15 cellular contexts compared by ENCODE assay signal in the genomic region with DNA sequence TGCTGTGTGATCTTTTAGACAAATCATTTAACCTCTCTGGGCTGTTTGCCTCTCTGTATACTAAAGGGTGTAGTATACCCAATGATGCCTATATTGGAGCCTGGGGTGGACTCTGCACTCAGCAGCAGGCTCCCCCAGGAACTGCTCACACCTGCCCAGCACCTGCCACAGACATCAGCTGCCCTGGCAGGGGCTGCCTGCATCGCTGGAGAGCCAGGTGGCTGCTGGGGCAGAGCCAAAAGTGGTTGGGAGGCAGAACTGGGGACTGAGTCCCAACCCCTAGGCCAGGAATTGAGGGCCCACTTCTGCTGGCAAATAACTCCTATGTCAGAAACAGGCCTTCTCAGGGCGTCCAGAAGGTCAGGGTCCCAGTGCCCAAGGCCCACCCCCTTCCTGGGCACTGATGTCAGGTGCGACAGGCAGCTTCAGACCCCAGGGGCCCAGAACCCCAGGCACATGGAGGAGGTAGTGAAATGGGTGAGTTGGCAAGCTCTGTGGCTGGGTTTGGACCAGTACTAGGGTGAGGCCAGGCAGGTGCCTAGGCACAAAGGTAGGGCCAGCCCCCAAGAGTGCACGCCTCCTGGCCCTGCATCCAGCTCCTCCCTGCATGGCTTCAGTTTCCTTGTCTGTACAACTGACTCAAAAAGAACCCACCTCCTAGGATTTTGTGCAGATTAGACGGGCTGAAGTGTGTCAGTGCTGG. TPM values are rescaled to one million over a fixed set of nuclear protein-coding genes. Genes with fewer than 3 reads are reported as not detected.
DNase-seq lines count a peak whose midpoint lies in the region; ATAC-seq, FAIRE-seq and TF ChIP-seq lines count a peak whose summit lies in the region.
"Had no signal": no experiment of that assay in that cellular context is flagged by ENCODE, and none has a peak within 500 bp of the region (broad histone marks: within the 10 kb centered on the region; RNA-seq: fewer than 3 reads in every experiment).

No MANE protein-coding gene starts in this region.

- ATAC-seq in GM23338 (no peak), left colon (peak; percentile 40), HG03460 (IDR thresholded peaks at IDR 0.05; ENCODE audit: unreplicated experiment) (no peak), HG02763 (IDR thresholded peaks at IDR 0.05; ENCODE audit: unreplicated experiment) (no peak)
- ATAC-seq: activated T-cell treated with anti-CD3 and anti-CD28 coated beads, Interleukin-2, amount 50 U/mL, for 4 hours had no signal

- WGBS in transverse colon (ENCODE audit: low coverage in 1 of 2), 2 donors, result 56% methylated on average over 5 of the region's 5 CpGs; no CpG with 5 or more reads in 1 of the 2 donors

- H3K36me3 ChIP-seq in GM23338 (ENCODE audit: insufficient read depth), result no peaks in the 10 kb centered on the region
- no peaks in the 10 kb centered on the region for H3K36me3 ChIP-seq in transverse colon
- H3K36me3 ChIP-seq: thoracic aorta had no signal

- DNase-seq in COLO668 (lab: John Stamatoyannopoulos, UW; ENCODE audit: unreplicated experiment), result peak; percentile 91
- DNase-seq in GM23338 (ENCODE audit: low spot score), result no peak
- DNase-seq in NCI-H345 treated with DMSO at 0.1 percent for 48 hours (lab: John Stamatoyannopoulos, UW; ENCODE audit: unreplicated experiment), result peak; percentile 79
- no peak for DNase-seq in left colon
- no peak for DNase-seq in urothelium cell line (ENCODE audit: low spot score)
- DNase-seq in transverse colon, result no peak
- DNase-seq: activated T-cell treated with anti-CD3 and anti-CD28 coated beads, Interleukin-2, amount 50 U/mL, for 4 hours; CD4-positive, alpha-beta memory T cell; KG1 had no signal

- H3K27ac ChIP-seq in GM23338 (ENCODE audit: low read depth), result no peak overlapping the region
- H3K27ac ChIP-seq in transverse colon, result no peak overlapping the region
- H3K27ac ChIP-seq: body of pancreas, skin epidermis, thoracic aorta had no signal

- no peaks in the 10 kb centered on the region for H3F3A ChIP-seq in GM23338 (replicated peaks; ENCODE audit: low read depth)

- TF ChIP-seq POLR2A in transverse colon (IDR thresholded peaks at IDR 0.05), result no peak

- in situ Hi-C loops in transverse colon (cut with MboI; ENCODE audit: low pct_ligation_motif_present in 1 of 4, low pct_unique_long_range_greater_than_20kb in 1 of 4, low sequenced_read_pairs in 3 of 4), result no loop called here

- H4K20me1 ChIP-seq in GM23338 (replicated peaks; ENCODE audit: insufficient read depth), result peaks cover 2% of the 10 kb centered on the region; the same call in 1 of the 2 replicates

- intact Hi-C loops in left colon (cut with DNase I, micrococcal nuclease), result no loop called here
- intact Hi-C loops in transverse colon (cut with DNase I; ENCODE audit: low total_unique reads), result no loop called here

- H3K4me3 Mint-ChIP-seq in GM23338, result peak overlapping the region; percentile 65

- no peaks in the 10 kb centered on the region for H3K36me3 Mint-ChIP-seq in GM23338 (ENCODE audit: low read depth)
- H3K36me3 Mint-ChIP-seq: CD4-positive, alpha-beta memory T cell had no signal

- no peak overlapping the region for H2AFZ ChIP-seq in GM23338

- H3K4me3 ChIP-seq in GM23338 (peak overlapping the region; percentile 72), transverse colon (no peak overlapping the region)
- H3K4me3 ChIP-seq: body of pancreas, skin epidermis, thoracic aorta had no signal

- H3K4me1 Mint-ChIP-seq in GM23338, result peaks cover 49% of the 10 kb centered on the region

- H3K27ac Mint-ChIP-seq in GM23338, result no peak overlapping the region
- H3K27ac Mint-ChIP-seq: CD4-positive, alpha-beta memory T cell had no signal

- FAIRE-seq in urothelium cell line (lab: Jason Lieb, UNC), result no peak
- FAIRE-seq: endometrium had no signal

- H3K27me3 ChIP-seq in GM23338 (ENCODE audit: insufficient read depth) (peaks cover 23% of the 10 kb centered on the region), transverse colon (peaks cover 96% of the 10 kb centered on the region)

- no peaks in the 10 kb centered on the region for H3K9me3 ChIP-seq in transverse colon
- H3K9me3 ChIP-seq: body of pancreas, thoracic aorta had no signal

- no peak for TF ChIP-seq EP300 in transverse colon (IDR thresholded peaks at IDR 0.05; ENCODE audit: low read depth)

- peaks cover 46% of the 10 kb centered on the region for H3K27me3 Mint-ChIP-seq in GM23338 (ENCODE audit: insufficient read depth, low read depth, poor library complexity)

- TF ChIP-seq CTCF in GM23338 (conservative IDR thresholded peaks at IDR 0.05; ENCODE audit: low read depth in 2 of 2), result no peak
- TF ChIP-seq CTCF in transverse colon (IDR thresholded peaks at IDR 0.05), result no peak

- no peaks in the 10 kb centered on the region for H3K9me2 ChIP-seq in GM23338 (ENCODE audit: insufficient read depth)

- H3K9me3 Mint-ChIP-seq in GM23338, result no peaks in the 10 kb centered on the region; the same call in 1 of the 3 replicates
- H3K9me3 Mint-ChIP-seq: activated T-cell treated with anti-CD3 and anti-CD28 coated beads, Interleukin-2, amount 50 U/mL, for 4 hours; CD4-positive, alpha-beta memory T cell had no signal

- H3K4me2 ChIP-seq in GM23338, result peak overlapping the region; percentile 88; the same call in 1 of the 2 replicates

- peaks cover 14% of the 10 kb centered on the region for H3K4me1 ChIP-seq in GM23338 (ENCODE audit: insufficient read depth)
- peaks cover 0 to 14% (median 12%) of the 10 kb centered on the region in 4 donors for H3K4me1 ChIP-seq in transverse colon

- H3K79me2 ChIP-seq in GM23338 (replicated peaks; ENCODE audit: insufficient read depth), result no peaks in the 10 kb centered on the region

TF ChIP-seq in GM23338, 12 proteins besides CTCF, POLR2A, EP300 and RAD21 (continues in another document):
- no peak for TF ChIP-seq ZNF331 (CRISPR knock-in tag; IDR thresholded peaks at IDR 0.05; ENCODE audit: low read depth)
- TF ChIP-seq STAT1 (IDR thresholded peaks at IDR 0.05; ENCODE audit: unreplicated experiment), result no peak
- no peak for TF ChIP-seq ETS1 (IDR thresholded peaks at IDR 0.05)
- TF ChIP-seq REST (IDR thresholded peaks at IDR 0.05; ENCODE audit: unreplicated experiment), result no peak
- no peak for TF ChIP-seq EZH2 (IDR thresholded peaks at IDR 0.05; ENCODE audit: low read depth, unreplicated experiment)
- TF ChIP-seq EZH2phosphoT487 (IDR thresholded peaks at IDR 0.05; ENCODE audit: unreplicated experiment), result no peak

RNA-seq across cellular contexts. Expression of gene UNC5A, which starts 5.8 kb away (rescaled TPM):
- total RNA-seq in GM23338 (2014; rRNA removed; shearing (Covaris generic)), result 3.9 and 7.3 TPM in 2 replicates
- polyA plus RNA-seq in GM23338 (2016; fragmentation: Nextera tagmentation; extraction: Ambion mirVana), result 0.92 and 1.1 TPM in 2 replicates
- total RNA-seq in left colon (not detected), transverse colon (under 1 TPM in 1 of 4 donors, not detected in 3; 0.32 TPM)
- total RNA-seq: activated T-cell treated with anti-CD3 and anti-CD28 coated beads, Interleukin-2, amount 50 U/mL, for 4 hours; CD4-positive, alpha-beta memory T cell; thoracic aorta had no signal
- polyA plus RNA-seq: CD4-positive, alpha-beta memory T cell had no signal

Comparison
In these comparisons a context has a peak if more than half of its experiments do, and no peak if none do; other contexts are left out.
1. DNase-seq: peak in COLO668 (single experiment) and NCI-H345 treated with DMSO at 0.1 percent for 48 hours (single experiment); none in GM23338 (single experiment), left colon (0 of 2), urothelium cell line (single experiment) and transverse colon (single experiment).